In genomic region chr19:50531171-50531612, GRCh38 we compare ENCODE assay signal across 25 cellular contexts. TPM values are rescaled to one million over a fixed set of nuclear protein-coding genes. Genes with fewer than 3 reads are reported as not detected.
DNase-seq lines count a peak whose midpoint lies in the region; ATAC-seq, FAIRE-seq and TF ChIP-seq lines count a peak whose summit lies in the region.
"Had no signal": no experiment of that assay in that cellular context is flagged by ENCODE, and none has a peak within 500 bp of the region (broad histone marks: within the 10 kb centered on the region; RNA-seq: fewer than 3 reads in every experiment).

No MANE protein-coding gene starts in this region.

- H4K20me1 ChIP-seq in K562 (replicated peaks; ENCODE audit: control insufficient read depth, insufficient read depth, low read length), result no peaks in the 10 kb centered on the region
- H4K20me1 ChIP-seq: BLaER1 treated with 17β-estradiol and CSF1 and Interleukin-3, amounts not matched to agents 10 nM and 100 nM had no signal

- H2AFZ ChIP-seq in K562 (ENCODE audit: low read depth, low read length), result no peak overlapping the region

- H3K4me2 ChIP-seq in K562 (ENCODE audit: insufficient read depth, low read length), result no peak overlapping the region
- H3K4me2 ChIP-seq: BLaER1 treated with 17β-estradiol and CSF1 and Interleukin-3, amounts not matched to agents 10 nM and 100 nM had no signal

- intact Hi-C loops in K562 (cut with micrococcal nuclease), result loop anchor here (10.0 kb wide), 1 partner anchor 174 kb away; no protein-coding TSS in a partner anchor

- peaks cover 3% of the 10 kb centered on the region for H3K9me3 ChIP-seq in K562 (replicated peaks; ENCODE audit: control insufficient read depth, insufficient read depth, low read depth, low read length)
- H3K9me3 ChIP-seq in iPS-15b (ENCODE audit: control insufficient read depth, insufficient read depth, low read length), result no peaks in the 10 kb centered on the region

- peak overlapping the region in 1 of 2 experiments; percentile 81; a peak in 2 of 4 replicates for H3K9ac ChIP-seq in K562 (ENCODE audit: insufficient read depth in 1 of 2, low read depth in 2 of 2, low read length in 2 of 2)
- no peak overlapping the region for H3K9ac ChIP-seq in iPS-15b (ENCODE audit: low read depth, low read length)
- H3K9ac ChIP-seq: BLaER1 treated with 17β-estradiol and CSF1 and Interleukin-3, amounts not matched to agents 10 nM and 100 nM had no signal

- in situ Hi-C loops in K562 (cut with MboI), result loop anchor here (5.0 to 10.0 kb wide), 2 partner anchors 251 to 384 kb away; partner anchors contain the start of gene KLK4

- TF ChIP-seq POLR2A in K562 (conservative IDR thresholded peaks at IDR 0.05), result no peak

- DNase-seq in NCI-H1417 (lab: John Stamatoyannopoulos, UW) (peak in 2 of 3 experiments; percentile 13 to 55), NCI-H1417 treated with DMSO at 0.1 percent for 48 hours (lab: John Stamatoyannopoulos, UW) (no peak), K562 (ENCODE audit: extremely low read depth in 1 of 4, low spot score in 3 of 4) (peak in 2 of 4 experiments; percentile 34 to 40), NCI-H1048 (lab: John Stamatoyannopoulos, UW) (no peak)
- DNase-seq: 8988T; CD8-positive, alpha-beta memory T cell; DND-41; GDM1; HFFc6; NCI-H2029 treated with DMSO at 0.1 percent for 48 hours; NCI-H2171 treated with DMSO at 0.1 percent for 48 hours; NCI-H510A treated with DMSO at 0.1 percent for 48 hours; NCI-H82; Right ventricle myocardium superior had no signal

- no peaks in the 10 kb centered on the region for H3K79me2 ChIP-seq in K562 (ENCODE audit: control insufficient read depth, insufficient read depth, low read length)

- H3K4me1 ChIP-seq in K562 (replicated peaks in 1 of 2; ENCODE audit: control insufficient read depth in 2 of 2, insufficient read depth in 2 of 2, low read length in 2 of 2) (peaks cover 0 to 10% of the 10 kb centered on the region in 2 experiments; a peak in 2 of 5 replicates), iPS-15b (ENCODE audit: control insufficient read depth, insufficient read depth, low read length) (peaks cover 3% of the 10 kb centered on the region)

- WGBS in K562 (ENCODE audit: insufficient coverage, low coverage, missing lambda C conversion rate), result 9% methylated on average over 12 of the region's 14 CpGs

- TF ChIP-seq RAD21 in K562 (CRISPR knock-in tag; conservative IDR thresholded peaks at IDR 0.05 in 1 of 2, IDR thresholded peaks at IDR 0.05 in 1 of 2), result no peak

- TF ChIP-seq EP300 in K562 (IDR thresholded peaks at IDR 0.05; ENCODE audit: low read length), result no peak

- H3K4me3 ChIP-seq in K562 (no peak overlapping the region), iPS-15b (ENCODE audit: low read depth, low read length) (peak overlapping the region; percentile 4)
- H3K4me3 ChIP-seq: BLaER1 treated with 17β-estradiol and CSF1 and Interleukin-3, amounts not matched to agents 10 nM and 100 nM; SK-N-MC had no signal

- ATAC-seq in K562, result peak; percentile 53; the same call in 2 of the 3 replicates
- ATAC-seq in GM18498 (IDR thresholded peaks at IDR 0.05; ENCODE audit: unreplicated experiment), result no peak
- no peak for ATAC-seq in GM21360 (IDR thresholded peaks at IDR 0.05; ENCODE audit: unreplicated experiment)
- no peak for ATAC-seq in GM19455 (IDR thresholded peaks at IDR 0.05; ENCODE audit: unreplicated experiment)

- POLR2A ChIA-PET in K562 (lab: Yijun Ruan, JAX), result no interaction called here

- TF ChIP-seq CTCF in K562 (IDR thresholded peaks at IDR 0.05 in 2 of 3, conservative IDR thresholded peaks at IDR 0.05 in 1 of 3; ENCODE audit: insufficient read depth in 2 of 3, low read depth in 1 of 3, low read length in 3 of 3), result no peak

- peaks cover 3% of the 10 kb centered on the region for H3K9me1 ChIP-seq in K562 (ENCODE audit: control insufficient read depth, insufficient read depth, low read length)

- H3K27me3 ChIP-seq in K562 (ENCODE audit: control insufficient read depth in 2 of 2, insufficient read depth in 2 of 2, low read length in 2 of 2) (peaks cover 3 to 22% of the 10 kb centered on the region in 2 experiments; a peak in 3 of 5 replicates), iPS-15b (ENCODE audit: control insufficient read depth, insufficient read depth, low read length) (no peaks in the 10 kb centered on the region)
- H3K27me3 ChIP-seq: BLaER1 treated with 17β-estradiol and CSF1 and Interleukin-3, amounts not matched to agents 10 nM and 100 nM had no signal

- H3K36me3 ChIP-seq in K562 (ENCODE audit: control insufficient read depth, insufficient read depth, low read length) (no peaks in the 10 kb centered on the region), iPS-15b (ENCODE audit: control insufficient read depth, insufficient read depth, low read length) (peaks cover 2% of the 10 kb centered on the region)

- CTCF ChIA-PET in K562 (lab: Yijun Ruan, JAX; ENCODE audit: low intra/inter-chr PET ratio), result no interaction called here

- FAIRE-seq in K562 (lab: Jason Lieb, UNC), result peak; percentile 35
- FAIRE-seq: D721Med, GM12891 had no signal

- no peak overlapping the region for H3K27ac ChIP-seq in K562 (ENCODE audit: extremely low read depth, low read depth, low read length)
- H3K27ac ChIP-seq: BLaER1 treated with 17β-estradiol and CSF1 and Interleukin-3, amounts not matched to agents 10 nM and 100 nM; SK-N-MC had no signal

- BruUV-seq in K562 (replicated peaks; lab: Mats Ljungman, UMichigan), result no TSS peak

RNA-seq across cellular contexts. Expression of gene ASPDH, which starts 17.5 kb away (rescaled TPM):
- total RNA-seq in K562 (2011; cell fraction: chromatin; rRNA removed; ENCODE audit: low replicate concordance), result not detected in 2 replicates
- not detected in 2 replicates for total RNA-seq in K562 (2011; cell fraction: nucleolus; rRNA removed)
- total RNA-seq in K562 (2011; cell fraction: nucleoplasm; rRNA removed), result not detected in 2 replicates
- total RNA-seq in K562 (2014; rRNA removed) (not detected in 2 replicates), K562 (2014; rRNA removed; fragmentation: Illumina TruSeq; extraction: Trizol) (not detected in 2 replicates), K562 (2015; rRNA removed; fragmentation: Illumina TruSeq; extraction: Trizol) (not detected in 2 replicates), K562 (2021) (not detected in 2 replicates)
- polyA plus RNA-seq in K562 (2011; rRNA removed) (not detected in 2 replicates), K562 (2014; fragmentation: Illumina TruSeq; extraction: Trizol) (not detected in 2 replicates), K562 (2014; fragmentation: Nextera tagmentation; extraction: Ambion mirVana) (not detected), K562 (2014; rRNA removed) (not detected in 2 replicates)
- polyA plus RNA-seq in K562 (2011; cell fraction: cytosol; rRNA removed), result not detected in 2 replicates
- not detected in 2 replicates for polyA plus RNA-seq in K562 (2011; cell fraction: nucleus; rRNA removed)
- polyA plus RNA-seq in K562 (2012), result 0.39 and 0.40 TPM in 2 replicates
- not detected in 2 replicates for polyA minus RNA-seq in K562 (2011; rRNA and poly(A)+ RNA removed)
- not detected in 2 replicates for polyA minus RNA-seq in K562 (2011; cell fraction: cytosol; rRNA and poly(A)+ RNA removed)
- not detected in 2 replicates for polyA minus RNA-seq in K562 (2011; cell fraction: nucleus; rRNA and poly(A)+ RNA removed)
- total RNA-seq: CD8-positive, alpha-beta memory T cell; H4; HFFc6; LHCN-M2; Right ventricle myocardium superior had no signal
- polyA plus RNA-seq: CD8-positive, alpha-beta memory T cell; IgD-negative memory B cell had no signal

RNA-seq across cellular contexts. Expression of gene JOSD2, which starts 20.2 kb away (rescaled TPM):
- 2.5 TPM in 1 of 2 replicates, not detected in the other for total RNA-seq in K562 (2011; cell fraction: chromatin; rRNA removed; ENCODE audit: low replicate concordance)
- 1.2 and 1.8 TPM in 2 replicates for total RNA-seq in K562 (2011; cell fraction: nucleolus; rRNA removed)
- 3.2 and 4.7 TPM in 2 replicates for total RNA-seq in K562 (2011; cell fraction: nucleoplasm; rRNA removed)
- 12.0 and 15.5 TPM in 2 replicates for total RNA-seq in K562 (2014; rRNA removed)
- 0.55 and 0.61 TPM in 2 replicates for total RNA-seq in K562 (2014; rRNA removed; fragmentation: Illumina TruSeq; extraction: Trizol)
- total RNA-seq in K562 (2015; rRNA removed; fragmentation: Illumina TruSeq; extraction: Trizol), result 3.1 and 4.5 TPM in 2 replicates
- total RNA-seq in K562 (2021), result 13.6 and 17.8 TPM in 2 replicates
- polyA plus RNA-seq in K562 (2011; rRNA removed), result 3.3 and 3.8 TPM in 2 replicates
- 7.6 and 42.8 TPM in 2 replicates for polyA plus RNA-seq in K562 (2011; cell fraction: cytosol; rRNA removed)
- 3.9 and 12.6 TPM in 2 replicates for polyA plus RNA-seq in K562 (2011; cell fraction: nucleus; rRNA removed)
- polyA plus RNA-seq in K562 (2012), result 10.4 and 14.8 TPM in 2 replicates
- 1.3 and 3.3 TPM in 2 replicates for polyA plus RNA-seq in K562 (2014; fragmentation: Illumina TruSeq; extraction: Trizol)
- under 1 TPM; 0.06 to 0.95 TPM for polyA plus RNA-seq in K562 (2014; fragmentation: Nextera tagmentation; extraction: Ambion mirVana)
- polyA plus RNA-seq in K562 (2014; rRNA removed), result 12.5 and 14.4 TPM in 2 replicates
- polyA minus RNA-seq in K562 (2011; rRNA and poly(A)+ RNA removed), result 0.32 and 0.66 TPM in 2 replicates
- 4.2 and 5.2 TPM in 2 replicates for polyA minus RNA-seq in K562 (2011; cell fraction: cytosol; rRNA and poly(A)+ RNA removed)
- polyA minus RNA-seq in K562 (2011; cell fraction: nucleus; rRNA and poly(A)+ RNA removed), result 1.8 and 3.6 TPM in 2 replicates

RNA-seq across cellular contexts. Expression of gene LRRC4B, which starts 37.0 kb away (rescaled TPM):
- total RNA-seq in K562 (2011; cell fraction: chromatin; rRNA removed; ENCODE audit: low replicate concordance), result 1.8 and 10.9 TPM in 2 replicates
- 7.1 and 16.3 TPM in 2 replicates for total RNA-seq in K562 (2011; cell fraction: nucleolus; rRNA removed)
- total RNA-seq in K562 (2011; cell fraction: nucleoplasm; rRNA removed), result 5.1 and 6.8 TPM in 2 replicates
- total RNA-seq in K562 (2014; rRNA removed) (2.9 TPM in 2 replicates), K562 (2014; rRNA removed; fragmentation: Illumina TruSeq; extraction: Trizol) (0.10 and 0.18 TPM in 2 replicates), K562 (2015; rRNA removed; fragmentation: Illumina TruSeq; extraction: Trizol) (1.1 TPM in 2 replicates), K562 (2021) (9.5 and 9.6 TPM in 2 replicates)
- polyA plus RNA-seq in K562 (2011; rRNA removed) (3.0 and 4.0 TPM in 2 replicates), K562 (2014; fragmentation: Illumina TruSeq; extraction: Trizol) (0.21 and 2.7 TPM in 2 replicates), K562 (2014; fragmentation: Nextera tagmentation; extraction: Ambion mirVana) (not detected), K562 (2014; rRNA removed) (2.0 and 3.1 TPM in 2 replicates)
- polyA plus RNA-seq in K562 (2011; cell fraction: cytosol; rRNA removed), result 3.9 and 17.2 TPM in 2 replicates
- polyA plus RNA-seq in K562 (2011; cell fraction: nucleus; rRNA removed), result 2.5 and 6.6 TPM in 2 replicates
- polyA plus RNA-seq in K562 (2012), result 4.6 and 8.7 TPM in 2 replicates
- 1.5 and 2.8 TPM in 2 replicates for polyA minus RNA-seq in K562 (2011; rRNA and poly(A)+ RNA removed)
- polyA minus RNA-seq in K562 (2011; cell fraction: cytosol; rRNA and poly(A)+ RNA removed), result 15.2 and 16.2 TPM in 2 replicates
- polyA minus RNA-seq in K562 (2011; cell fraction: nucleus; rRNA and poly(A)+ RNA removed), result 1.9 and 2.2 TPM in 2 replicates
- total RNA-seq: CD8-positive, alpha-beta memory T cell; LHCN-M2 had no signal
- polyA plus RNA-seq: CD8-positive, alpha-beta memory T cell; IgD-negative memory B cell had no signal

RNA-seq across cellular contexts. Expression of gene GARIN5A, which starts 54.5 kb away (rescaled TPM):
- total RNA-seq in K562 (2011; cell fraction: chromatin; rRNA removed; ENCODE audit: low replicate concordance), result 0.49 TPM in 1 of 2 replicates, not detected in the other
- total RNA-seq in K562 (2011; cell fraction: nucleolus; rRNA removed), result 0.39 TPM in 1 of 2 replicates, not detected in the other
- not detected in 2 replicates for total RNA-seq in K562 (2011; cell fraction: nucleoplasm; rRNA removed)
- total RNA-seq in K562 (2014; rRNA removed) (0.23 and 0.33 TPM in 2 replicates), K562 (2014; rRNA removed; fragmentation: Illumina TruSeq; extraction: Trizol) (not detected in 2 replicates), K562 (2015; rRNA removed; fragmentation: Illumina TruSeq; extraction: Trizol) (0.47 TPM in 1 of 2 replicates, not detected in the other), K562 (2021) (0.31 and 0.82 TPM in 2 replicates)
- polyA plus RNA-seq in K562 (2011; rRNA removed) (0.10 and 0.26 TPM in 2 replicates), K562 (2014; fragmentation: Illumina TruSeq; extraction: Trizol) (0.57 and 0.59 TPM in 2 replicates), K562 (2014; fragmentation: Nextera tagmentation; extraction: Ambion mirVana) (under 1 TPM in 1 of 2 experiments, not detected in 1; 0.13 TPM), K562 (2014; rRNA removed) (0.16 and 0.17 TPM in 2 replicates)
- polyA plus RNA-seq in K562 (2011; cell fraction: cytosol; rRNA removed), result 0.59 and 0.78 TPM in 2 replicates
- 0.22 and 0.38 TPM in 2 replicates for polyA plus RNA-seq in K562 (2011; cell fraction: nucleus; rRNA removed)
- polyA plus RNA-seq in K562 (2012), result 0.49 and 0.83 TPM in 2 replicates
- not detected in 2 replicates for polyA minus RNA-seq in K562 (2011; rRNA and poly(A)+ RNA removed)
- polyA minus RNA-seq in K562 (2011; cell fraction: cytosol; rRNA and poly(A)+ RNA removed), result 1.4 TPM in 1 of 2 replicates, not detected in the other
- polyA minus RNA-seq in K562 (2011; cell fraction: nucleus; rRNA and poly(A)+ RNA removed), result 0.27 TPM in 1 of 2 replicates, not detected in the other

RNA-seq across cellular contexts. Expression of gene EMC10, which starts 54.9 kb away (rescaled TPM):
- 22.6 and 40.4 TPM in 2 replicates for total RNA-seq in K562 (2011; cell fraction: chromatin; rRNA removed; ENCODE audit: low replicate concordance)
- 43.2 and 45.7 TPM in 2 replicates for total RNA-seq in K562 (2011; cell fraction: nucleolus; rRNA removed)
- total RNA-seq in K562 (2011; cell fraction: nucleoplasm; rRNA removed), result 27.7 and 40.1 TPM in 2 replicates
- 40.4 and 48.9 TPM in 2 replicates for total RNA-seq in K562 (2014; rRNA removed)
- total RNA-seq in K562 (2014; rRNA removed; fragmentation: Illumina TruSeq; extraction: Trizol), result 6.1 and 7.4 TPM in 2 replicates
- 25.2 and 25.8 TPM in 2 replicates for total RNA-seq in K562 (2015; rRNA removed; fragmentation: Illumina TruSeq; extraction: Trizol)
- total RNA-seq in K562 (2021), result 42.5 and 46.0 TPM in 2 replicates
- polyA plus RNA-seq in K562 (2011; rRNA removed), result 12.4 and 13.7 TPM in 2 replicates
- polyA plus RNA-seq in K562 (2011; cell fraction: cytosol; rRNA removed), result 18.3 and 54.3 TPM in 2 replicates
- 13.8 and 24.8 TPM in 2 replicates for polyA plus RNA-seq in K562 (2011; cell fraction: nucleus; rRNA removed)
- 37.9 TPM in 2 replicates for polyA plus RNA-seq in K562 (2012)
- 13.1 and 27.3 TPM in 2 replicates for polyA plus RNA-seq in K562 (2014; fragmentation: Illumina TruSeq; extraction: Trizol)
- 1 to 10 TPM; 1.4 to 2.9 TPM for polyA plus RNA-seq in K562 (2014; fragmentation: Nextera tagmentation; extraction: Ambion mirVana)
- polyA plus RNA-seq in K562 (2014; rRNA removed), result 34.5 and 38.2 TPM in 2 replicates
- polyA minus RNA-seq in K562 (2011; rRNA and poly(A)+ RNA removed), result 1.9 and 3.7 TPM in 2 replicates
- polyA minus RNA-seq in K562 (2011; cell fraction: cytosol; rRNA and poly(A)+ RNA removed), result 14.7 and 15.0 TPM in 2 replicates
- 6.4 and 6.7 TPM in 2 replicates for polyA minus RNA-seq in K562 (2011; cell fraction: nucleus; rRNA and poly(A)+ RNA removed)

Comparison
In these comparisons a context has a peak if more than half of its experiments do, and no peak if none do; other contexts are left out.
1. DNase-seq: peak in NCI-H1417 (2 of 3); none in NCI-H1417 treated with DMSO at 0.1 percent for 48 hours (single experiment) and NCI-H1048 (single experiment).